Comparison of ENCODE assay signal across 1 cellular context in the genomic region with DNA sequence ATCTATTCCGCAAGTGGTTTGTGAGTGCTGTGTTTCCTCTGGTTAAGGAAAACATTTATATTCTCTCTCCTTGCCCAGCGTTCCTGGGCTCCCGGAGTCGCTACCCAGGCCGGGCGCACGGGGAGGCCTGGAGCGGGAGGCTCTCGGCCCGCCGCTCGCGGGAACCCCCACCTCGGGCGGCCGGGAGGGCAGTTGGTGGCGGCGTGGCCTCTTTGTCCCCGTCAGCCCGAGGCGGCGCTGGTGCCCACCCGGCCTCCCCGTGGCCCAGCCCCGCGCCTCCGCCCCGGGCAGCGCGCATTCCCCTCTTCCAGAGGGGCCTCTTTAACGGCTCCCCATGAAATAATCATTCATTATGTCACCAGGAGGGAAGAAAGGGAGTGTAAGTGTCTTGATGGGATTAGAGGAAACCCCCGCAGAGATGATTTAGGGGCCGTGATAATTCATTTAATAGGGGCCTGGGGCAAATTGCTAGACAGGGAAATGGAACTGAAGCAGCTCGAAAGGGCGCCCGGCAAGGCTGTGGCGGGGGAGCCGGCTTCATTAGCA.
TF ChIP-seq lines count a peak whose summit lies in the region.

No MANE protein-coding gene starts in this region.

TF ChIP-seq in HEK293, 187 proteins besides CTCF, POLR2A, EP300 and RAD21 (continued from another document and continues in another):
- TF ChIP-seq ZNF624 (tag by site-specific recombination; IDR thresholded peaks at IDR 0.05) (no peak), ZBTB48 (tag by site-specific recombination; IDR thresholded peaks at IDR 0.05) (peak; percentile 38; the same call in 1 of the 2 replicates), ZNF214 (tag by site-specific recombination; IDR thresholded peaks at IDR 0.05; ENCODE audit: borderline replicate concordance) (no peak), ZNF274 (IDR thresholded peaks at IDR 0.05; ENCODE audit: low read length) (no peak), ZNF274 (tag by site-specific recombination; IDR thresholded peaks at IDR 0.05; ENCODE audit: borderline replicate concordance) (no peak), ZNF585B (tag by site-specific recombination; IDR thresholded peaks at IDR 0.05) (no peak), ZNF664 (tag by site-specific recombination; IDR thresholded peaks at IDR 0.05) (no peak), ZNF677 (tag by site-specific recombination; IDR thresholded peaks at IDR 0.05) (no peak), ZSCAN30 (tag by site-specific recombination; IDR thresholded peaks at IDR 0.05) (peak; percentile 95), ZNF600 (tag by site-specific recombination; IDR thresholded peaks at IDR 0.05) (no peak), KLF10 (tag by site-specific recombination; IDR thresholded peaks at IDR 0.05) (peak; percentile 82), ZNF560 (tag by site-specific recombination; IDR thresholded peaks at IDR 0.05; ENCODE audit: borderline replicate concordance) (no peak), KLF9 (tag by site-specific recombination; IDR thresholded peaks at IDR 0.05; ENCODE audit: low read depth) (no peak; the same call in 1 of the 2 replicates), ZNF629 (tag by site-specific recombination; IDR thresholded peaks at IDR 0.05) (peak; percentile 22; the same call in 1 of the 2 replicates), SALL2 (tag by site-specific recombination; IDR thresholded peaks at IDR 0.05; ENCODE audit: borderline replicate concordance) (no peak), WT1 (tag by site-specific recombination; IDR thresholded peaks at IDR 0.05) (peak; percentile 99), ZNF670 (tag by site-specific recombination; IDR thresholded peaks at IDR 0.05; ENCODE audit: low read depth) (no peak), ZFP37 (tag by site-specific recombination; IDR thresholded peaks at IDR 0.05) (no peak), HOXD13 (CRISPR knock-in tag; IDR thresholded peaks at IDR 0.05; ENCODE audit: borderline replicate concordance) (no peak), HOXA7 (CRISPR knock-in tag; IDR thresholded peaks at IDR 0.05; ENCODE audit: borderline replicate concordance) (no peak), ZNF169 (tag by site-specific recombination; IDR thresholded peaks at IDR 0.05) (no peak), OVOL3 (tag by site-specific recombination; IDR thresholded peaks at IDR 0.05) (no peak), ZBTB26 (tag by site-specific recombination; optimal IDR thresholded peaks at IDR 0.05) (peak; percentile 48), ZNF548 (tag by site-specific recombination; IDR thresholded peaks at IDR 0.05) (no peak), ZNF366 (tag by site-specific recombination; conservative IDR thresholded peaks at IDR 0.05) (no peak), ZNF223 (tag by site-specific recombination; IDR thresholded peaks at IDR 0.05) (no peak), ZNF121 (tag by site-specific recombination; IDR thresholded peaks at IDR 0.05) (no peak), ZNF571 (tag by site-specific recombination; IDR thresholded peaks at IDR 0.05) (no peak), BCL11B (tag by site-specific recombination; IDR thresholded peaks at IDR 0.05; ENCODE audit: low read depth) (peak; percentile 84), ZEB2 (tag by site-specific recombination; IDR thresholded peaks at IDR 0.05) (peak; percentile 89), ZBTB20 (tag by site-specific recombination; IDR thresholded peaks at IDR 0.05) (0 out of 2 replicates have a peak, but pooled peaks have one; percentile 18), ATF2 (tag by site-specific recombination; IDR thresholded peaks at IDR 0.05; ENCODE audit: low read depth) (peak; percentile 57; the same call in 1 of the 2 replicates), ZNF704 (tag by site-specific recombination; IDR thresholded peaks at IDR 0.05) (no peak), GFI1B (tag by site-specific recombination; IDR thresholded peaks at IDR 0.05) (0 out of 2 replicates have a peak, but pooled peaks have one; percentile 34), ZNF530 (tag by site-specific recombination; IDR thresholded peaks at IDR 0.05; ENCODE audit: low read depth) (no peak), ZNF174 (tag by site-specific recombination; IDR thresholded peaks at IDR 0.05) (no peak), ZNF184 (tag by site-specific recombination; IDR thresholded peaks at IDR 0.05) (no peak), ZNF324 (tag by site-specific recombination; IDR thresholded peaks at IDR 0.05) (no peak), ZNF426 (tag by site-specific recombination; IDR thresholded peaks at IDR 0.05) (no peak), ZNF132 (tag by site-specific recombination; IDR thresholded peaks at IDR 0.05; ENCODE audit: borderline replicate concordance) (no peak), ZNF350 (tag by site-specific recombination; IDR thresholded peaks at IDR 0.05) (no peak), ZNF341 (tag by site-specific recombination; IDR thresholded peaks at IDR 0.05; ENCODE audit: low read depth) (no peak), ZNF248 (tag by site-specific recombination; IDR thresholded peaks at IDR 0.05) (no peak), ZBTB8A (tag by site-specific recombination; IDR thresholded peaks at IDR 0.05) (peak; percentile 96), ZNF239 (tag by site-specific recombination; IDR thresholded peaks at IDR 0.05) (no peak), SP7 (tag by site-specific recombination; IDR thresholded peaks at IDR 0.05) (peak; percentile 97), YY1 (tag by site-specific recombination; IDR thresholded peaks at IDR 0.05) (peak; percentile 59; the same call in 1 of the 2 replicates), ZNF654 (tag by site-specific recombination; IDR thresholded peaks at IDR 0.05; ENCODE audit: low read depth) (no peak), ZNF660 (tag by site-specific recombination; IDR thresholded peaks at IDR 0.05) (peak; percentile 89), HOXC10 (CRISPR knock-in tag; IDR thresholded peaks at IDR 0.05) (no peak), ZNF76 (tag by site-specific recombination; IDR thresholded peaks at IDR 0.05; ENCODE audit: borderline replicate concordance, low read depth) (no peak), ZNF146 (tag by site-specific recombination; IDR thresholded peaks at IDR 0.05) (peak; percentile 27; the same call in 1 of the 2 replicates), ZNF404 (tag by site-specific recombination; IDR thresholded peaks at IDR 0.05) (no peak), ZNF623 (tag by site-specific recombination; IDR thresholded peaks at IDR 0.05) (no peak), ZBTB7A (tag by site-specific recombination; IDR thresholded peaks at IDR 0.05; ENCODE audit: low read depth) (no peak), KLF1 (tag by site-specific recombination; IDR thresholded peaks at IDR 0.05) (no peak), TCF7L2 (IDR thresholded peaks at IDR 0.05; ENCODE audit: borderline replicate concordance, low read depth, low read length) (peak; percentile 96; the same call in 1 of the 2 replicates)
- TF ChIP-seq, protein P1, sequence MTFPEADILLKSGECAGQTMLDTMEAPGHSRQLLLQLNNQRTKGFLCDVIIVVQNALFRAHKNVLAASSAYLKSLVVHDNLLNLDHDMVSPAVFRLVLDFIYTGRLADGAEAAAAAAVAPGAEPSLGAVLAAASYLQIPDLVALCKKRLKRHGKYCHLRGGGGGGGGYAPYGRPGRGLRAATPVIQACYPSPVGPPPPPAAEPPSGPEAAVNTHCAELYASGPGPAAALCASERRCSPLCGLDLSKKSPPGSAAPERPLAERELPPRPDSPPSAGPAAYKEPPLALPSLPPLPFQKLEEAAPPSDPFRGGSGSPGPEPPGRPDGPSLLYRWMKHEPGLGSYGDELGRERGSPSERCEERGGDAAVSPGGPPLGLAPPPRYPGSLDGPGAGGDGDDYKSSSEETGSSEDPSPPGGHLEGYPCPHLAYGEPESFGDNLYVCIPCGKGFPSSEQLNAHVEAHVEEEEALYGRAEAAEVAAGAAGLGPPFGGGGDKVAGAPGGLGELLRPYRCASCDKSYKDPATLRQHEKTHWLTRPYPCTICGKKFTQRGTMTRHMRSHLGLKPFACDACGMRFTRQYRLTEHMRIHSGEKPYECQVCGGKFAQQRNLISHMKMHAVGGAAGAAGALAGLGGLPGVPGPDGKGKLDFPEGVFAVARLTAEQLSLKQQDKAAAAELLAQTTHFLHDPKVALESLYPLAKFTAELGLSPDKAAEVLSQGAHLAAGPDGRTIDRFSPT (tag by site-specific recombination; IDR thresholded peaks at IDR 0.05), result no peak
- TF ChIP-seq, protein P2, sequence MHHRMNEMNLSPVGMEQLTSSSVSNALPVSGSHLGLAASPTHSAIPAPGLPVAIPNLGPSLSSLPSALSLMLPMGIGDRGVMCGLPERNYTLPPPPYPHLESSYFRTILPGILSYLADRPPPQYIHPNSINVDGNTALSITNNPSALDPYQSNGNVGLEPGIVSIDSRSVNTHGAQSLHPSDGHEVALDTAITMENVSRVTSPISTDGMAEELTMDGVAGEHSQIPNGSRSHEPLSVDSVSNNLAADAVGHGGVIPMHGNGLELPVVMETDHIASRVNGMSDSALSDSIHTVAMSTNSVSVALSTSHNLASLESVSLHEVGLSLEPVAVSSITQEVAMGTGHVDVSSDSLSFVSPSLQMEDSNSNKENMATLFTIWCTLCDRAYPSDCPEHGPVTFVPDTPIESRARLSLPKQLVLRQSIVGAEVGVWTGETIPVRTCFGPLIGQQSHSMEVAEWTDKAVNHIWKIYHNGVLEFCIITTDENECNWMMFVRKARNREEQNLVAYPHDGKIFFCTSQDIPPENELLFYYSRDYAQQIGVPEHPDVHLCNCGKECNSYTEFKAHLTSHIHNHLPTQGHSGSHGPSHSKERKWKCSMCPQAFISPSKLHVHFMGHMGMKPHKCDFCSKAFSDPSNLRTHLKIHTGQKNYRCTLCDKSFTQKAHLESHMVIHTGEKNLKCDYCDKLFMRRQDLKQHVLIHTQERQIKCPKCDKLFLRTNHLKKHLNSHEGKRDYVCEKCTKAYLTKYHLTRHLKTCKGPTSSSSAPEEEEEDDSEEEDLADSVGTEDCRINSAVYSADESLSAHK (tag by site-specific recombination; IDR thresholded peaks at IDR 0.05), result peak; percentile 96
- TF ChIP-seq, protein P3, sequence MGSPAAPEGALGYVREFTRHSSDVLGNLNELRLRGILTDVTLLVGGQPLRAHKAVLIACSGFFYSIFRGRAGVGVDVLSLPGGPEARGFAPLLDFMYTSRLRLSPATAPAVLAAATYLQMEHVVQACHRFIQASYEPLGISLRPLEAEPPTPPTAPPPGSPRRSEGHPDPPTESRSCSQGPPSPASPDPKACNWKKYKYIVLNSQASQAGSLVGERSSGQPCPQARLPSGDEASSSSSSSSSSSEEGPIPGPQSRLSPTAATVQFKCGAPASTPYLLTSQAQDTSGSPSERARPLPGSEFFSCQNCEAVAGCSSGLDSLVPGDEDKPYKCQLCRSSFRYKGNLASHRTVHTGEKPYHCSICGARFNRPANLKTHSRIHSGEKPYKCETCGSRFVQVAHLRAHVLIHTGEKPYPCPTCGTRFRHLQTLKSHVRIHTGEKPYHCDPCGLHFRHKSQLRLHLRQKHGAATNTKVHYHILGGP (tag by site-specific recombination; IDR thresholded peaks at IDR 0.05), result peak; percentile 67; the same call in 1 of the 2 replicates
- TF ChIP-seq, protein P4, sequence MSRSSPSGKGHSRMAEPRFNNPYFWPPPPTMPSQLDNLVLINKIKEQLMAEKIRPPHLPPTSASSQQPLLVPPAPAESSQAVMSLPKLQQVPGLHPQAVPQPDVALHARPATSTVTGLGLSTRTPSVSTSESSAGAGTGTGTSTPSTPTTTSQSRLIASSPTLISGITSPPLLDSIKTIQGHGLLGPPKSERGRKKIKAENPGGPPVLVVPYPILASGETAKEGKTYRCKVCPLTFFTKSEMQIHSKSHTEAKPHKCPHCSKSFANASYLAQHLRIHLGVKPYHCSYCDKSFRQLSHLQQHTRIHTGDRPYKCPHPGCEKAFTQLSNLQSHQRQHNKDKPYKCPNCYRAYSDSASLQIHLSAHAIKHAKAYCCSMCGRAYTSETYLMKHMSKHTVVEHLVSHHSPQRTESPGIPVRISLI (tag by site-specific recombination; IDR thresholded peaks at IDR 0.05), result no peak
- TF ChIP-seq, protein P5, sequence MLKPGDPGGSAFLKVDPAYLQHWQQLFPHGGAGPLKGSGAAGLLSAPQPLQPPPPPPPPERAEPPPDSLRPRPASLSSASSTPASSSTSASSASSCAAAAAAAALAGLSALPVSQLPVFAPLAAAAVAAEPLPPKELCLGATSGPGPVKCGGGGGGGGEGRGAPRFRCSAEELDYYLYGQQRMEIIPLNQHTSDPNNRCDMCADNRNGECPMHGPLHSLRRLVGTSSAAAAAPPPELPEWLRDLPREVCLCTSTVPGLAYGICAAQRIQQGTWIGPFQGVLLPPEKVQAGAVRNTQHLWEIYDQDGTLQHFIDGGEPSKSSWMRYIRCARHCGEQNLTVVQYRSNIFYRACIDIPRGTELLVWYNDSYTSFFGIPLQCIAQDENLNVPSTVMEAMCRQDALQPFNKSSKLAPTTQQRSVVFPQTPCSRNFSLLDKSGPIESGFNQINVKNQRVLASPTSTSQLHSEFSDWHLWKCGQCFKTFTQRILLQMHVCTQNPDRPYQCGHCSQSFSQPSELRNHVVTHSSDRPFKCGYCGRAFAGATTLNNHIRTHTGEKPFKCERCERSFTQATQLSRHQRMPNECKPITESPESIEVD (tag by site-specific recombination; IDR thresholded peaks at IDR 0.05), result peak; percentile 86
